15 cellular contexts compared by ENCODE assay signal in the genomic region with DNA sequence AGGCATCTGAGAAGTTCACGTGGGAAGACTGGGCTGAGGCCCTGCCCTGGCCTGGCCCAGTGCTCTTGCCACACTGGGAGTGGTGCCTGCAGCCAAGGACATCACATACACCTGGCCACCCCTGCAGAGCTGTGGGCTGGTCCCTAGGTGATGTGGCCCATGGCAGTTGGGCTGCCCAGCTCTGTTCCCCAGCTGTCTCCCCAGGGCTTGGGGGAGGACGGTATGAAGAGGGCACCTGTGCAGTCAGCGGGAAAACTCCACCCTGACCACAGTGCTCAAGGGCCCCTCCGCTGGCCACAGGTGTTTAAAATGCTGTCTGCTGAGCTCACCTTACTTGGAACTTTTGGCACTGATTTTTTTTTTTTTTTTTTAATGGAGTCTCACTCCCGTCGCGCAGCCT.
"Had no signal": no experiment of that assay in that cellular context is flagged by ENCODE, and none has a peak within 500 bp of the region (broad histone marks: within the 10 kb centered on the region; RNA-seq: fewer than 3 reads in every experiment).

No MANE protein-coding gene starts in this region.

- H3K36me3 ChIP-seq: gastroesophageal sphincter, left ventricle myocardium inferior, sigmoid colon had no signal

- DNase-seq: activated CD4-positive, alpha-beta T cell treated with anti-CD3 and anti-CD28 coated beads, Interleukin-2, amount 50 U/mL, for 4 hours; activated CD4-positive, CD25-positive, alpha-beta regulatory T cell treated with anti-CD3 and anti-CD28 coated beads, Interleukin-2, amount 50 U/mL, for 72 hours; activated CD8-positive, alpha-beta memory T cell treated with anti-CD3 and anti-CD28 coated beads, Interleukin-2, amount 50 U/mL, for 4 hours; activated naive CD4-positive, alpha-beta T cell treated with Interleukin-2 at 50 U/mL for 16 hours; amniotic stem cell; effector memory CD4-positive, alpha-beta T cell; left ventricle myocardium inferior; mesendoderm; nephron progenitor cell; sigmoid colon; stimulated activated CD4-positive, alpha-beta T cell treated with anti-CD3 and anti-CD28 coated beads, Interleukin-2, amount 100 ng/mL, for 24 hours; stimulated activated naive CD4-positive, alpha-beta T cell; substantia nigra had no signal

- H3K27me3 ChIP-seq: gastroesophageal sphincter, sigmoid colon had no signal

- ATAC-seq: gastroesophageal sphincter had no signal

- H3K27ac ChIP-seq: gastroesophageal sphincter, left ventricle myocardium inferior, sigmoid colon had no signal

- H3K9me3 ChIP-seq: gastroesophageal sphincter, left ventricle myocardium inferior, sigmoid colon had no signal

- FAIRE-seq: keratinocyte had no signal

- H3K4me3 ChIP-seq: gastroesophageal sphincter, left ventricle myocardium inferior, sigmoid colon had no signal
